ENCODE assay signal across 25 cellular contexts in the genomic region with DNA sequence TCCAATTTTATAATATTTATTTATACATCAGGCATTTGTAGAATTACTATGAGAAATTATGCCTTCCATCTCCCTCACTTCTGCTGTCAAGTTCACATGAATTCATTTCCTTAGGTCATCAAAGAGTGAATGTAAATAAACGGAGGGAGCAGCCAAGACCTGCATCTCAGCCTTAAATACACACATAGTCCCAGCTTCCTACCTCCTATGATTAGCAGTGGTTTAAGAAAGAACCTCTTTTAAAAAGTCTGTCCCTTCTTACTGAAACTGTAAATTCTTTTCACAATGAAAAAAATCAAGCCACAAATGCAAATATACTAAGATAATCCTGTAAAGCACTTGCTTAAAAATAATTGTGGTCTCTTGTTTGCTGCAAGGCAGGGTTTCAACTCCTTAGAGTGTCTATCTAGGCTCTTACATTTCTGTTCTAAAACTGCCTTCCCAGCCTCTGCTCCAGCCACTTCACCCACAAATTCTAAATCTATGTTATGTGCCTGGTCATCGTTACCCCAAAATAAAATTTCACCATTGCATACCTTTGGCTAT.
"Had no signal": no experiment of that assay in that cellular context is flagged by ENCODE, and none has a peak within 500 bp of the region (broad histone marks: within the 10 kb centered on the region; RNA-seq: fewer than 3 reads in every experiment).

No MANE protein-coding gene starts in this region.

- H3K79me2 ChIP-seq: parathyroid adenoma had no signal

- H3K36me3 Mint-ChIP-seq: memory B cell, natural killer cell had no signal

- H3K27me3 ChIP-seq: gastrocnemius medialis, right lobe of liver, thyroid gland, vagina had no signal

- H3K9me3 ChIP-seq: gastrocnemius medialis, lower lobe of right lung, right lobe of liver, thyroid gland, vagina had no signal

- H3K4me3 Mint-ChIP-seq: dendritic cell treated with granulocyte-macrophage colony-stimulating factor and Interleukin-4, amounts not matched to agents 40 ng/mL and 50 ng/mL, for 4 days; endodermal cell; memory B cell; natural killer cell; neural crest cell; stimulated activated naive CD8-positive, alpha-beta T cell treated with anti-CD3 and anti-CD28 coated beads, Interleukin-15, amount 100 ng/mL, for 72 hours had no signal

- H3K4me1 Mint-ChIP-seq: memory B cell; natural killer cell; neural crest cell; stimulated activated naive CD8-positive, alpha-beta T cell treated with anti-CD3 and anti-CD28 coated beads, Interleukin-15, amount 100 ng/mL, for 72 hours had no signal

- H3K9me3 Mint-ChIP-seq: dendritic cell treated with granulocyte-macrophage colony-stimulating factor and Interleukin-4, amounts not matched to agents 40 ng/mL and 50 ng/mL, for 4 days; endodermal cell had no signal

- ATAC-seq: esophagus mucosa; gastrocnemius medialis; left ventricle myocardium superior; lower lobe of right lung; natural killer cell; right lobe of liver; stimulated activated naive CD8-positive, alpha-beta T cell treated with anti-CD3 and anti-CD28 coated beads, Interleukin-15, amount 100 ng/mL, for 72 hours had no signal

- H3K9ac ChIP-seq: parathyroid adenoma had no signal

- H3K4me3 ChIP-seq: gastrocnemius medialis, lower lobe of right lung, right lobe of liver, thyroid gland, vagina had no signal

- DNase-seq: effector CD8-positive, alpha-beta T cell; foreskin fibroblast; gastrocnemius medialis; head of caudate nucleus; left ventricle myocardium superior; lower lobe of right lung; natural killer cell; right lobe of liver; small intestine; stimulated activated CD4-positive, alpha-beta T cell treated with anti-CD3 and anti-CD28 coated beads, Interleukin-15, amount 100 ng/mL, for 24 hours; stimulated activated CD4-positive, alpha-beta T cell treated with anti-CD3 and anti-CD28 coated beads, Interleukin-4, amount 100 ng/mL, for 1 hour; stimulated activated CD8-positive, alpha-beta memory T cell treated with anti-CD3 and anti-CD28 coated beads, Interleukin-4, amount 100 ng/mL, for 48 hours; stimulated activated naive CD4-positive, alpha-beta T cell; stimulated activated naive CD8-positive, alpha-beta T cell treated with anti-CD3 and anti-CD28 coated beads, Interleukin-15, amount 100 ng/mL, for 72 hours; thyroid gland; trophoblast cell had no signal

- H3K27ac Mint-ChIP-seq: dendritic cell treated with granulocyte-macrophage colony-stimulating factor and Interleukin-4, amounts not matched to agents 40 ng/mL and 50 ng/mL, for 4 days; endodermal cell; memory B cell; natural killer cell; progenitor cell of endocrine pancreas; stimulated activated naive CD8-positive, alpha-beta T cell treated with anti-CD3 and anti-CD28 coated beads, Interleukin-15, amount 100 ng/mL, for 72 hours had no signal

- H3K36me3 ChIP-seq: gastrocnemius medialis, lower lobe of right lung, thyroid gland, vagina had no signal

- H2AFZ ChIP-seq: parathyroid adenoma had no signal

- H3K27me3 Mint-ChIP-seq: dendritic cell treated with granulocyte-macrophage colony-stimulating factor and Interleukin-4, amounts not matched to agents 40 ng/mL and 50 ng/mL, for 4 days; memory B cell; progenitor cell of endocrine pancreas; stimulated activated naive CD8-positive, alpha-beta T cell treated with anti-CD3 and anti-CD28 coated beads, Interleukin-15, amount 100 ng/mL, for 72 hours had no signal

- H3K27ac ChIP-seq: epithelial cell of prostate, gastrocnemius medialis, lower lobe of right lung, parathyroid adenoma, right lobe of liver, thyroid gland, vagina had no signal
